Comparison of ENCODE assay signal across 5 cellular contexts in the genomic region with DNA sequence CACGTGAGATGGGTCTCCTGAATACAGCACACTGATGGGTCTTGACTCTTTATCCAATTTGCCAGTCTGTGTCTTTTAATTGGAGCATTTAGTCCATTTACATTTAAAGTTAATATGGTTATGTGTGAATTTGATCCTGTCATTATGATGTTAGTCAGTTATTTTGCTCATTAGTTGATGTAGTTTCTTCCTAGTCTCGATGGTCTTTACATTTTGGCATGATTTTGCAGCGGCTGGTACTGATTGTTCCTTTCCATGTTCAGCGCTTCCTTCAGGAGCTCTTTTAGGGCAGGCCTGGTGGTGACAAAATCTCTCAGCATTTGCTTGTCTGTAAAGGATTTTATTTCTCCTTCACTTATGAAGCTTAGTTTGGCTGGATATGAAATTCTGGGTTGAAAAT.
A peak's percentile ranks its signal among the peaks of the same experiment; 100 is the strongest.
DNase-seq lines count a peak whose midpoint lies in the region; ATAC-seq, FAIRE-seq and TF ChIP-seq lines count a peak whose summit lies in the region.
"Not testable (repeated sequence)": the region's sequence is repeated elsewhere in the genome, so short reads cannot be mapped to it uniquely, and the experiment has no call there.

No MANE protein-coding gene starts in this region.

- POLR2A ChIA-PET in HEK293 (lab: Yijun Ruan, JAX); K562 (lab: Yijun Ruan, JAX); HepG2 (lab: Yijun Ruan, JAX): not testable (repeated sequence)

- H3K79me2 ChIP-seq in K562 (ENCODE audit: control insufficient read depth, insufficient read depth, low read length); HepG2 (ENCODE audit: insufficient read depth, low read length): not testable (repeated sequence)

- in situ Hi-C loops in K562 (cut with MboI); HepG2 (cut with HindIII; ENCODE audit: extremely low pct_ligation_motif_present, low pct_unique_long_range_greater_than_20kb): not testable (repeated sequence)

- not testable (repeated sequence) for H3K4me2 ChIP-seq in K562 (ENCODE audit: insufficient read depth, low read length); HepG2 (ENCODE audit: low read depth, low read length)

- CTCF ChIA-PET in HEK293 (lab: Yijun Ruan, JAX) = interaction anchor here (1.7 kb wide), 1 partner anchor 341 kb away, joined by 6 read pairs; no protein-coding TSS in a partner anchor
- CTCF ChIA-PET in K562 (lab: Yijun Ruan, JAX; ENCODE audit: low intra/inter-chr PET ratio); HepG2 (lab: Yijun Ruan, JAX; ENCODE audit: low intra/inter-chr PET ratio, low total read pairs): not testable (repeated sequence)

- ATAC-seq in K562, HepG2: not testable (repeated sequence)

- DNase-seq in SK-N-DZ (ENCODE audit: low spot score) = peak; percentile 38
- DNase-seq in K562 (ENCODE audit: extremely low read depth in 1 of 4, low spot score in 3 of 4); HepG2 (ENCODE audit: low spot score): not testable (repeated sequence)
- DNase-seq in small intestine = peak; percentile 4

- H3K27ac ChIP-seq in HEK293 (ENCODE audit: extremely low read depth, low read depth, low read length); K562 (ENCODE audit: extremely low read depth, low read depth, low read length); HepG2 (ENCODE audit: extremely low read length, insufficient read depth, low read length); small intestine (ENCODE audit: low read depth in 1 of 2, low read length in 1 of 2): not testable (repeated sequence)

- not testable (repeated sequence) for H4K20me1 ChIP-seq in K562 (replicated peaks; ENCODE audit: control insufficient read depth, insufficient read depth, low read length); HepG2 (ENCODE audit: insufficient read depth, low read length)

- not testable (repeated sequence) for TF ChIP-seq CTCF in HEK293 (tag by site-specific recombination; IDR thresholded peaks at IDR 0.05); K562 (IDR thresholded peaks at IDR 0.05 in 2 of 3, conservative IDR thresholded peaks at IDR 0.05 in 1 of 3; ENCODE audit: insufficient read depth in 2 of 3, low read depth in 1 of 3, low read length in 3 of 3); HepG2 (CRISPR knock-in tag; IDR thresholded peaks at IDR 0.05)

- H3K9ac ChIP-seq in K562 (ENCODE audit: insufficient read depth in 1 of 2, low read depth in 2 of 2, low read length in 2 of 2); HepG2 (ENCODE audit: insufficient read depth, low read depth, low read length): not testable (repeated sequence)

- H3K4me1 ChIP-seq in HEK293 (ENCODE audit: control insufficient read depth, insufficient read depth, low read length); K562 (replicated peaks in 1 of 2; ENCODE audit: control insufficient read depth in 2 of 2, insufficient read depth in 2 of 2, low read length in 2 of 2); HepG2 (ENCODE audit: insufficient read depth, low read length); small intestine (ENCODE audit: control insufficient read depth in 2 of 2, insufficient read depth in 1 of 2, low read depth in 1 of 2, low read length in 1 of 2): not testable (repeated sequence)

- not testable (repeated sequence) for H3K9me1 ChIP-seq in K562 (ENCODE audit: control insufficient read depth, insufficient read depth, low read length)

- not testable (repeated sequence) for H2AFZ ChIP-seq in K562 (ENCODE audit: low read depth, low read length); HepG2 (ENCODE audit: low read length)

- not testable (repeated sequence) for TF ChIP-seq POLR2A in K562 (conservative IDR thresholded peaks at IDR 0.05); HepG2 (IDR thresholded peaks at IDR 0.05; ENCODE audit: insufficient read depth in 1 of 2, low read depth in 2 of 2, low read length in 2 of 2)

- not testable (repeated sequence) for TF ChIP-seq EP300 in K562 (IDR thresholded peaks at IDR 0.05; ENCODE audit: low read length); HepG2 (IDR thresholded peaks at IDR 0.05; ENCODE audit: low read depth in 2 of 2, low read length in 2 of 2); HepG2 (CRISPR knock-in tag; IDR thresholded peaks at IDR 0.05; ENCODE audit: borderline replicate concordance)

- not testable (repeated sequence) for TF ChIP-seq RAD21 in K562 (CRISPR knock-in tag; conservative IDR thresholded peaks at IDR 0.05 in 1 of 2, IDR thresholded peaks at IDR 0.05 in 1 of 2); HepG2 (CRISPR knock-in tag; IDR thresholded peaks at IDR 0.05)

- FAIRE-seq in K562 (lab: Jason Lieb, UNC); HepG2 (lab: Jason Lieb, UNC); small intestine (lab: Jason Lieb, UNC): not testable (repeated sequence)

- BruUV-seq in K562 (replicated peaks; lab: Mats Ljungman, UMichigan); HepG2 (replicated peaks; lab: Mats Ljungman, UMichigan): not testable (repeated sequence)

- not testable (repeated sequence) for H3K9me3 ChIP-seq in HEK293 (ENCODE audit: control insufficient read depth, insufficient read depth, low read depth, low read length); K562 (replicated peaks; ENCODE audit: control insufficient read depth, insufficient read depth, low read depth, low read length); HepG2 (ENCODE audit: low read length); small intestine (ENCODE audit: control insufficient read depth, low read depth)

- H3K4me3 ChIP-seq in HEK293 (ENCODE audit: low read depth, low read length); K562; HepG2 (replicated peaks in 1 of 3; ENCODE audit: insufficient read depth in 1 of 3, low read depth in 2 of 3, low read length in 3 of 3); small intestine (ENCODE audit: low read depth in 1 of 2, low read length in 2 of 2): not testable (repeated sequence)

- intact Hi-C loops in K562 (cut with micrococcal nuclease) = not testable (repeated sequence)
- intact Hi-C loops in HepG2 (cut with micrococcal nuclease; ENCODE audit: unreplicated experiment) = loop anchor here (2.0 kb wide), 1 partner anchor 54 kb away; no protein-coding TSS in a partner anchor

- WGBS in K562 (ENCODE audit: insufficient coverage, low coverage, missing lambda C conversion rate) = 0% methylated on average over 3 of the region's 4 CpGs
- WGBS in HepG2 (ENCODE audit: low lambda C conversion rate) = 25% methylated on average over 4 of the region's 4 CpGs
- WGBS in small intestine, 3 donors = 80 to 90% (median 86%) methylated on average over 3 of the region's 4 CpGs

- not testable (repeated sequence) for H3K36me3 ChIP-seq in HEK293 (ENCODE audit: control insufficient read depth in 2 of 2, insufficient read depth in 1 of 2, low read length in 2 of 2); K562 (ENCODE audit: control insufficient read depth, insufficient read depth, low read length); HepG2 (replicated peaks in 1 of 2; ENCODE audit: control insufficient read depth in 1 of 2, insufficient read depth in 2 of 2, low read length in 2 of 2); small intestine (ENCODE audit: control insufficient read depth in 2 of 2, insufficient read depth in 2 of 2, low read length in 2 of 2)

- H3K27me3 ChIP-seq in K562 (ENCODE audit: control insufficient read depth in 2 of 2, insufficient read depth in 2 of 2, low read length in 2 of 2) = peaks cover 6 to 11% of the 10 kb centered on the region in 2 experiments; a peak in 3 of 5 replicates
- H3K27me3 ChIP-seq in HepG2 (ENCODE audit: control insufficient read depth in 1 of 2, insufficient read depth in 2 of 2, low read length in 2 of 2); small intestine (ENCODE audit: control insufficient read depth in 2 of 2, insufficient read depth in 2 of 2, low read length in 2 of 2): not testable (repeated sequence)

TF ChIP-seq in HEK293, 187 proteins besides CTCF, POLR2A, EP300 and RAD21 (continues in another document):
- 0 out of 2 replicates have a peak, but pooled peaks have one; percentile 10 for TF ChIP-seq ZNF140 (tag by site-specific recombination; IDR thresholded peaks at IDR 0.05)

TF ChIP-seq in K562, 482 proteins besides CTCF, POLR2A, EP300 and RAD21:
- 0 out of 2 replicates have a peak, but pooled peaks have one; percentile 9 for TF ChIP-seq ETV1 (tag; conservative IDR thresholded peaks at IDR 0.05; ENCODE audit: low read depth)
- peak; percentile 96 for TF ChIP-seq BRCA1 (IDR thresholded peaks at IDR 0.05)
- TF ChIP-seq BRCA1 (CRISPR knock-in tag; IDR thresholded peaks at IDR 0.05) = not testable (repeated sequence)
- peak; percentile 84 for TF ChIP-seq ZNF354B (CRISPR knock-in tag; IDR thresholded peaks at IDR 0.05)
- TF ChIP-seq ZNF507 (tag; conservative IDR thresholded peaks at IDR 0.05) = peak; percentile 99

TF ChIP-seq in HepG2, 621 proteins besides CTCF, POLR2A, EP300 and RAD21 (continues in another document):
- TF ChIP-seq IKZF1 (IDR thresholded peaks at IDR 0.05) = peak; percentile 82; the same call in 1 of the 2 replicates
- peak; percentile 92; the same call in 1 of the 2 replicates for TF ChIP-seq PLRG1 (conservative IDR thresholded peaks at IDR 0.05)
- 0 out of 2 replicates have a peak, but pooled peaks have one; percentile 8 for TF ChIP-seq LCORL (IDR thresholded peaks at IDR 0.05)
- not testable (repeated sequence) for TF ChIP-seq LCORL, SP1 (CRISPR knock-in tag; IDR thresholded peaks at IDR 0.05)
- TF ChIP-seq SP1 (IDR thresholded peaks at IDR 0.05) = peak; percentile 64; the same call in 1 of the 2 replicates
- 0 out of 2 replicates have a peak, but pooled peaks have one; percentile 17 for TF ChIP-seq NFRKB (IDR thresholded peaks at IDR 0.05)
